1 cellular context compared by ENCODE assay signal in genomic region chr7:35037211-35037525, GRCh38.
TF ChIP-seq lines count a peak whose summit lies in the region.

Gene DPY19L1 (minus strand): TSS chr7:35037485. CDS start chr7:35037394, 91 bp downstream.

TF ChIP-seq in K562, 482 proteins besides CTCF, POLR2A, EP300 and RAD21 (continued from another document):
- TF ChIP-seq ZFP91 (CRISPR knock-in tag; IDR thresholded peaks at IDR 0.05) (no peak), RFX5 (IDR thresholded peaks at IDR 0.05; ENCODE audit: low read depth, low read length) (no peak), ZNF398 (CRISPR knock-in tag; IDR thresholded peaks at IDR 0.05) (no peak), KLF6 (CRISPR knock-in tag; IDR thresholded peaks at IDR 0.05; ENCODE audit: borderline replicate concordance) (no peak), IRF9 (tag; IDR thresholded peaks at IDR 0.05) (no peak), ZNF274 (IDR thresholded peaks at IDR 0.05; ENCODE audit: borderline replicate concordance, low read depth, low read length) (no peak), PTBP1 (IDR thresholded peaks at IDR 0.05; ENCODE audit: low read depth, low read length) (no peak), MAFK (IDR thresholded peaks at IDR 0.05; ENCODE audit: low read length) (no peak), USF1 (CRISPR knock-in tag; IDR thresholded peaks at IDR 0.05) (no peak), CSDE1 (IDR thresholded peaks at IDR 0.05) (no peak), ATF7 (IDR thresholded peaks at IDR 0.05) (no peak), ZEB2 (IDR thresholded peaks at IDR 0.05) (no peak), ZZZ3 (IDR thresholded peaks at IDR 0.05) (no peak), E2F1 (CRISPR knock-in tag; IDR thresholded peaks at IDR 0.05) (no peak)
